Comparison of ENCODE assay signal across 14 cellular contexts in genomic region chr14:90406384-90406798, GRCh38. TPM values are rescaled to one million over a fixed set of nuclear protein-coding genes. Genes with fewer than 3 reads are reported as not detected.
A peak's percentile ranks its signal among the peaks of the same experiment; 100 is the strongest.
DNase-seq lines count a peak whose midpoint lies in the region; ATAC-seq and TF ChIP-seq lines count a peak whose summit lies in the region.
"Had no signal": no experiment of that assay in that cellular context is flagged by ENCODE, and none has a peak within 500 bp of the region (broad histone marks: within the 10 kb centered on the region; RNA-seq: fewer than 3 reads in every experiment).

No MANE protein-coding gene starts in this region.

- H3K14ac ChIP-seq in trophoblast cell (ENCODE audit: low read length) = no peak overlapping the region

- POLR2A ChIA-PET in HEK293 (lab: Yijun Ruan, JAX) = no interaction called here

- H3K36me3 ChIP-seq in HEK293 (ENCODE audit: control insufficient read depth in 2 of 2, insufficient read depth in 1 of 2, low read length in 2 of 2) (peaks cover 41 to 56% of the 10 kb centered on the region in 2 experiments), trophoblast cell (ENCODE audit: control insufficient read depth in 1 of 2, insufficient read depth in 2 of 2, low read length in 2 of 2) (peaks cover 19 to 41% of the 10 kb centered on the region in 2 experiments)

- no peak overlapping the region for H2BK120ac ChIP-seq in trophoblast cell (ENCODE audit: insufficient read depth, low read length, poor library complexity)

- H4K12ac ChIP-seq in trophoblast cell (ENCODE audit: low read depth, low read length) = peak overlapping the region; percentile 27

- WGBS in trophoblast cell (ENCODE audit: extremely low coverage, insufficient coverage, insufficient read length) = no CpG with 5 or more reads among the region's 3 CpGs

- H3K4ac ChIP-seq in trophoblast cell (ENCODE audit: low read depth, low read length) = no peak overlapping the region

- no peaks in the 10 kb centered on the region for H3K79me2 ChIP-seq in trophoblast cell (ENCODE audit: control insufficient read depth, insufficient read depth, low read length, poor library complexity)

- no peak overlapping the region for H3K23ac ChIP-seq in trophoblast cell (ENCODE audit: low read length)

- H3K79me1 ChIP-seq in trophoblast cell (ENCODE audit: low read length) = no peaks in the 10 kb centered on the region

- H3K9ac ChIP-seq in trophoblast cell (ENCODE audit: low read length) = no peak overlapping the region

- H2AK5ac ChIP-seq in trophoblast cell (ENCODE audit: low read length) = no peak overlapping the region

- CTCF ChIA-PET in HEK293 (lab: Yijun Ruan, JAX) = no interaction called here

- H3K27me3 ChIP-seq in dorsolateral prefrontal cortex = no peaks in the 10 kb centered on the region
- no peaks in the 10 kb centered on the region for H3K27me3 ChIP-seq in trophoblast cell (ENCODE audit: insufficient read depth, low read length)

- no peak for ATAC-seq in GM19452 (IDR thresholded peaks at IDR 0.05; ENCODE audit: unreplicated experiment)

- H3K27ac ChIP-seq in HEK293 (ENCODE audit: extremely low read depth, low read depth, low read length) (no peak overlapping the region), dorsolateral prefrontal cortex (peak overlapping the region in 46 of 59 donors; percentile 1 to 99 (median 53)), trophoblast cell (ENCODE audit: low read depth, low read length) (no peak overlapping the region)
- H3K27ac ChIP-seq: 22Rv1 had no signal

- H3K9me3 ChIP-seq in HEK293 (ENCODE audit: control insufficient read depth, insufficient read depth, low read depth, low read length) (no peaks in the 10 kb centered on the region), trophoblast cell (ENCODE audit: insufficient read depth, low read depth, low read length) (no peaks in the 10 kb centered on the region)

- H2AFZ ChIP-seq in trophoblast cell (ENCODE audit: insufficient read depth, low read length, poor library complexity) = no peak overlapping the region

- H4K91ac ChIP-seq in trophoblast cell (ENCODE audit: low read depth, low read length) = no peak overlapping the region

- peaks cover 13% of the 10 kb centered on the region for H3K4me1 ChIP-seq in HEK293 (ENCODE audit: control insufficient read depth, insufficient read depth, low read length)
- H3K4me1 ChIP-seq in trophoblast cell (ENCODE audit: control insufficient read depth in 1 of 2, insufficient read depth in 2 of 2, low read length in 2 of 2) = no peaks in the 10 kb centered on the region

- TF ChIP-seq CTCF in HEK293 (tag by site-specific recombination; IDR thresholded peaks at IDR 0.05) (no peak), dorsolateral prefrontal cortex (IDR thresholded peaks at IDR 0.05 in 54 of 56, conservative IDR thresholded peaks at IDR 0.05 in 2 of 56; ENCODE audit: low read depth in 1 of 56, partially characterized antibody in 56 of 56) (no peak)

- H2BK12ac ChIP-seq in trophoblast cell (ENCODE audit: low read length) = no peak overlapping the region

- peak in 2 of 3 experiments; percentile 62 to 81 for DNase-seq in NCI-H1417 (lab: John Stamatoyannopoulos, UW)
- no peak for DNase-seq in NCI-H1417 treated with DMSO at 0.1 percent for 48 hours (lab: John Stamatoyannopoulos, UW)
- no peak for DNase-seq in dorsolateral prefrontal cortex
- peak in 1 of 2 donors; percentile 2 for DNase-seq in trophoblast cell
- no peak for DNase-seq in SKM-1 (lab: John Stamatoyannopoulos, UW; ENCODE audit: unreplicated experiment)
- no peak for DNase-seq in MV-4-11 (lab: John Stamatoyannopoulos, UW)
- DNase-seq: DMS53; naive B cell; NCI-H1048; NK-92 treated with Interleukin-12 subunit alpha and Interleukin-12 subunit beta, amount 100 ng/mL, for 24 hours; stimulated activated CD8-positive, alpha-beta memory T cell treated with anti-CD3 and anti-CD28 coated beads, Interleukin-4, amount 100 ng/mL, for 48 hours had no signal

- H4K8ac ChIP-seq in trophoblast cell (ENCODE audit: low read depth, low read length) = no peak overlapping the region

- no peak overlapping the region for H3K4me2 ChIP-seq in trophoblast cell (ENCODE audit: low read length)

- H3K4me3 ChIP-seq in HEK293 (ENCODE audit: low read depth, low read length) (no peak overlapping the region), dorsolateral prefrontal cortex (peak overlapping the region in 1 of 59 donors; percentile 18), trophoblast cell (ENCODE audit: low read depth, low read length) (no peak overlapping the region)

- H2BK5ac ChIP-seq in trophoblast cell (ENCODE audit: low read depth, low read length, poor library complexity) = no peak overlapping the region

- intact Hi-C loops in dorsolateral prefrontal cortex (cut with DNase I) = loop anchor here in 1 of 2 donors (10.0 kb wide), 1 partner anchor 198 kb away; no protein-coding TSS in a partner anchor

- H3K18ac ChIP-seq in trophoblast cell (ENCODE audit: low read length) = no peak overlapping the region

TF ChIP-seq in HEK293, 187 proteins besides CTCF, POLR2A, EP300 and RAD21:
- no peak for TF ChIP-seq ZNF16 (tag by site-specific recombination; IDR thresholded peaks at IDR 0.05; ENCODE audit: low read depth)
- peak; percentile 81 for TF ChIP-seq ZFHX2 (tag by site-specific recombination; conservative IDR thresholded peaks at IDR 0.05)
- peak; percentile 29; the same call in 1 of the 2 replicates for TF ChIP-seq OSR2 (tag by site-specific recombination; IDR thresholded peaks at IDR 0.05)
- TF ChIP-seq ZNF133 (tag by site-specific recombination; IDR thresholded peaks at IDR 0.05) = no peak

RNA-seq across cellular contexts. Expression of gene CALM1, which starts 9.6 kb away (rescaled TPM):
- total RNA-seq in dorsolateral prefrontal cortex = 1,000 to 10,000 TPM; 1,009 to 2,641 (median 1,957) TPM
- 518 and 520 TPM in 2 replicates for polyA plus RNA-seq in trophoblast cell (2013)

Comparison
In these comparisons a context has a peak if more than half of its experiments do, and no peak if none do; other contexts are left out.
1. DNase-seq: peak in NCI-H1417 (2 of 3); none in NCI-H1417 treated with DMSO at 0.1 percent for 48 hours (single experiment), dorsolateral prefrontal cortex (0 of 10), SKM-1 (single experiment) and MV-4-11 (single experiment).
2. H3K27ac ChIP-seq: peak in dorsolateral prefrontal cortex (46 of 59); none in HEK293 (single experiment) and trophoblast cell (single experiment).